In genomic region chr2:131736406-131736805, GRCh38 we compare ENCODE assay signal across 8 cellular contexts.
ATAC-seq, FAIRE-seq and TF ChIP-seq lines count a peak whose summit lies in the region.
"Not testable (repeated sequence)": the region's sequence is repeated elsewhere in the genome, so short reads cannot be mapped to it uniquely, and the experiment has no call there.

No MANE protein-coding gene starts in this region.

- TF ChIP-seq POLR2A in GM18505 (IDR thresholded peaks at IDR 0.05; ENCODE audit: borderline replicate concordance, extremely low read depth, insufficient read depth, insufficient read length) = not testable (repeated sequence)

- ATAC-seq in GM18505 (IDR thresholded peaks at IDR 0.05; ENCODE audit: unreplicated experiment) (peak; percentile 96), GM19025 (IDR thresholded peaks at IDR 0.05; ENCODE audit: low read depth, unreplicated experiment) (peak; percentile 89), GM19468 (IDR thresholded peaks at IDR 0.05; ENCODE audit: extremely low read depth, unreplicated experiment) (peak; percentile 98), GM21619 (IDR thresholded peaks at IDR 0.05; ENCODE audit: unreplicated experiment) (peak; percentile 83), HG02798 (IDR thresholded peaks at IDR 0.05; ENCODE audit: poor library complexity, unreplicated experiment) (peak; percentile 70), HG03095 (IDR thresholded peaks at IDR 0.05; ENCODE audit: unreplicated experiment) (peak; percentile 91), HG03378 (IDR thresholded peaks at IDR 0.05; ENCODE audit: unreplicated experiment) (peak; percentile 90)

- FAIRE-seq in colon (lab: Jason Lieb, UNC) = peak; percentile 33

Comparison
In these comparisons a context has a peak if more than half of its experiments do, and no peak if none do; other contexts are left out.
1. Peak in every context shown above with its lines: ATAC-seq.